ENCODE assay signal across 25 cellular contexts in the genomic region with DNA sequence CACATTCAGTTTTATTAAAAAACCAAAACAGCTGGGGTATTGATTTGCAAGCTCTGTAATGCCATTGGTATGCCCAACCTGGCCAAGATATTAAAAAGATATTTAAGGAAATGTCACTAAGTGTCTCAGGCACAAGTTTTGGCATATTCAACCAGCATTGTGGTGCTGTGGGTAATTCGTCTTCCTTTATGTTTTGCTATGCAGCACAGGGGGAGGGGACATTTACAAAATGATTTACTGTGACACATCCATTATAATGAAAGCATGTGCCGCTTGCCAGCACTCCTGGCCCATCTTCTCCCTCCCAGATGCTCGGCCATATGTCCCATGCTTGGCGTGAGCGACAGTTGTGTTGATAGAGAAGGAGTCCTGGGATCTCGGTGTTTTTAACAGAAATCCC.
A peak's percentile ranks its signal among the peaks of the same experiment; 100 is the strongest.
DNase-seq lines count a peak whose midpoint lies in the region; ATAC-seq and TF ChIP-seq lines count a peak whose summit lies in the region.
"Had no signal": no experiment of that assay in that cellular context is flagged by ENCODE, and none has a peak within 500 bp of the region (broad histone marks: within the 10 kb centered on the region; RNA-seq: fewer than 3 reads in every experiment).

No MANE protein-coding gene starts in this region.

- no peaks in the 10 kb centered on the region for H3K36me3 ChIP-seq in GM23248 (ENCODE audit: low read depth)
- H3K36me3 ChIP-seq in neural progenitor cell, result no peaks in the 10 kb centered on the region
- H3K36me3 ChIP-seq: gastroesophageal sphincter, Peyer's patch, prostate gland, tibial nerve had no signal

- H3K9ac ChIP-seq in GM23248 (no peak overlapping the region), neural progenitor cell (no peak overlapping the region)
- H3K9ac ChIP-seq: KMS-11 had no signal

- WGBS in GM23248 (ENCODE audit: low coverage in 1 of 2, low lambda C conversion rate in 2 of 2, missing lambda C conversion rate in 2 of 2), 2 experiments, result 55 to 65% methylated on average over 6 of the region's 6 CpGs

- no peak for TF ChIP-seq CTCF in brain (conservative IDR thresholded peaks at IDR 0.05)
- no peak for TF ChIP-seq CTCF in neural progenitor cell (IDR thresholded peaks at IDR 0.05)

- H3K4me3 Mint-ChIP-seq in brain, result peak overlapping the region in 4 of 5 experiments; percentile 23 to 41 (median 32)
- H3K4me3 Mint-ChIP-seq in neural progenitor cell, result no peak overlapping the region
- H3K4me3 Mint-ChIP-seq in activated CD4-positive, alpha-beta memory T cell treated with anti-CD3 and anti-CD28 coated beads, Interleukin-2, amount 10 ng/mL, durations not matched to agents 7 days and 5 days, result no peak overlapping the region
- H3K4me3 Mint-ChIP-seq: activated naive CD8-positive, alpha-beta T cell; CD4-positive, alpha-beta T cell; memory B cell; naive thymus-derived CD8-positive, alpha-beta T cell; stimulated activated naive CD8-positive, alpha-beta T cell treated with anti-CD3 and anti-CD28 coated beads, Interleukin-15, Interleukin-2, amounts not matched to agents 100 ng/mL and 50 ng/mL, for 24 hours had no signal

- H3K36me3 Mint-ChIP-seq in brain (no peaks in the 10 kb centered on the region), neural progenitor cell (no peaks in the 10 kb centered on the region)
- H3K36me3 Mint-ChIP-seq in activated CD4-positive, alpha-beta memory T cell treated with anti-CD3 and anti-CD28 coated beads, Interleukin-2, amount 10 ng/mL, durations not matched to agents 7 days and 5 days (ENCODE audit: low read depth), result no peaks in the 10 kb centered on the region
- H3K36me3 Mint-ChIP-seq: activated naive CD8-positive, alpha-beta T cell; memory B cell; naive thymus-derived CD8-positive, alpha-beta T cell had no signal

- POLR2A ChIA-PET in activated CD4-positive, alpha-beta memory T cell treated with anti-CD3 and anti-CD28 coated beads, Interleukin-2, amount 10 ng/mL, durations not matched to agents 7 days and 5 days (lab: Charles Lee), result no interaction called here

- H2AFZ ChIP-seq in GM23248, result peak overlapping the region; percentile 61; the same call in 1 of the 2 replicates
- peak overlapping the region; percentile 46 for H2AFZ ChIP-seq in neural progenitor cell (replicated peaks)

- peak overlapping the region; percentile 37 to 84 (median 64) for H3K27ac Mint-ChIP-seq in brain
- H3K27ac Mint-ChIP-seq in neural progenitor cell, result no peak overlapping the region
- no peak overlapping the region for H3K27ac Mint-ChIP-seq in activated CD4-positive, alpha-beta memory T cell treated with anti-CD3 and anti-CD28 coated beads, Interleukin-2, amount 10 ng/mL, durations not matched to agents 7 days and 5 days
- H3K27ac Mint-ChIP-seq: activated naive CD8-positive, alpha-beta T cell; CD4-positive, alpha-beta T cell; memory B cell; naive thymus-derived CD8-positive, alpha-beta T cell; stimulated activated naive CD8-positive, alpha-beta T cell treated with anti-CD3 and anti-CD28 coated beads, Interleukin-15, Interleukin-2, amounts not matched to agents 100 ng/mL and 50 ng/mL, for 24 hours had no signal

- H3K9me3 Mint-ChIP-seq in brain, result peaks cover 0 to 4% (median 0%) of the 10 kb centered on the region in 5 experiments
- no peaks in the 10 kb centered on the region for H3K9me3 Mint-ChIP-seq in neural progenitor cell
- H3K9me3 Mint-ChIP-seq in activated CD4-positive, alpha-beta memory T cell treated with anti-CD3 and anti-CD28 coated beads, Interleukin-2, amount 10 ng/mL, durations not matched to agents 7 days and 5 days, result no peaks in the 10 kb centered on the region
- H3K9me3 Mint-ChIP-seq: CD4-positive, alpha-beta T cell; memory B cell; naive thymus-derived CD8-positive, alpha-beta T cell; stimulated activated naive CD8-positive, alpha-beta T cell treated with anti-CD3 and anti-CD28 coated beads, Interleukin-15, Interleukin-2, amounts not matched to agents 100 ng/mL and 50 ng/mL, for 24 hours had no signal

- no peaks in the 10 kb centered on the region for H3K79me2 ChIP-seq in GM23248 (ENCODE audit: insufficient read depth)
- no peaks in the 10 kb centered on the region for H3K79me2 ChIP-seq in neural progenitor cell (ENCODE audit: low read depth)

- H3K9me2 ChIP-seq in GM23248 (ENCODE audit: insufficient read depth), result no peaks in the 10 kb centered on the region

- H3K4me1 Mint-ChIP-seq in brain (peaks cover 65% of the 10 kb centered on the region), neural progenitor cell (peaks cover 38% of the 10 kb centered on the region)
- no peaks in the 10 kb centered on the region for H3K4me1 Mint-ChIP-seq in activated CD4-positive, alpha-beta memory T cell treated with anti-CD3 and anti-CD28 coated beads, Interleukin-2, amount 10 ng/mL, durations not matched to agents 7 days and 5 days
- H3K4me1 Mint-ChIP-seq: naive thymus-derived CD8-positive, alpha-beta T cell had no signal

- ATAC-seq in HG02763 (IDR thresholded peaks at IDR 0.05; ENCODE audit: unreplicated experiment) (no peak), HG03378 (IDR thresholded peaks at IDR 0.05; ENCODE audit: unreplicated experiment) (no peak)
- ATAC-seq: gastroesophageal sphincter; GM12878; naive thymus-derived CD8-positive, alpha-beta T cell had no signal

- DNase-seq in GM23248, result no peak
- DNase-seq in NCI-H446 (lab: John Stamatoyannopoulos, UW), result peak; percentile 96 to 98
- no peak for DNase-seq in neural progenitor cell (ENCODE audit: low spot score)
- no peak for DNase-seq in activated CD4-positive, alpha-beta memory T cell treated with anti-CD3 and anti-CD28 coated beads, Interleukin-2, amount 10 ng/mL, durations not matched to agents 7 days and 5 days
- DNase-seq in activated T-cell treated with anti-CD3 and anti-CD28 coated beads for 4 hours, result no peak
- DNase-seq: CD4-positive, alpha-beta T cell; effector CD4-positive, alpha-beta T cell; kidney glomerular epithelial cell; MV-4-11; naive thymus-derived CD8-positive, alpha-beta T cell; NCI-H2029 treated with DMSO at 0.1 percent for 48 hours; NCI-H748 treated with DMSO at 0.1 percent for 48 hours; Peyer's patch had no signal

- H3K4me3 ChIP-seq in GM23248 (no peak overlapping the region), neural progenitor cell (no peak overlapping the region)
- H3K4me3 ChIP-seq: gastroesophageal sphincter, GM12878, Peyer's patch, prostate gland, skin epidermis, tibial nerve had no signal

- peaks cover 4% of the 10 kb centered on the region for H3K27me3 Mint-ChIP-seq in brain
- no peaks in the 10 kb centered on the region for H3K27me3 Mint-ChIP-seq in neural progenitor cell (ENCODE audit: insufficient read depth, low read depth)
- peaks cover 28% of the 10 kb centered on the region for H3K27me3 Mint-ChIP-seq in activated CD4-positive, alpha-beta memory T cell treated with anti-CD3 and anti-CD28 coated beads, Interleukin-2, amount 10 ng/mL, durations not matched to agents 7 days and 5 days

- H3K27ac ChIP-seq in GM23248 (peak overlapping the region; percentile 65; the same call in 1 of the 2 replicates), neural progenitor cell (no peak overlapping the region)
- H3K27ac ChIP-seq: KMS-11, Peyer's patch, prostate gland, tibial nerve had no signal

- H3K27me3 ChIP-seq in GM23248 (replicated peaks; ENCODE audit: insufficient read depth), result no peaks in the 10 kb centered on the region
- H3K27me3 ChIP-seq in neural progenitor cell, result no peaks in the 10 kb centered on the region
- H3K27me3 ChIP-seq: gastroesophageal sphincter, Peyer's patch, tibial nerve had no signal

- H3K9me3 ChIP-seq in GM23248 (ENCODE audit: low read depth) (no peaks in the 10 kb centered on the region), neural progenitor cell (ENCODE audit: low read depth) (no peaks in the 10 kb centered on the region)
- H3K9me3 ChIP-seq: gastroesophageal sphincter, Peyer's patch, prostate gland, tibial nerve had no signal

- peak overlapping the region; percentile 60 for H3K4me2 ChIP-seq in GM23248 (ENCODE audit: unreplicated experiment)
- H3K4me2 ChIP-seq in neural progenitor cell, result no peak overlapping the region
- H3K4me2 ChIP-seq: KMS-11 had no signal

- no peaks in the 10 kb centered on the region for H4K20me1 ChIP-seq in GM23248 (ENCODE audit: insufficient read depth)
- H4K20me1 ChIP-seq in neural progenitor cell (ENCODE audit: low read depth), result no peaks in the 10 kb centered on the region

- in situ Hi-C loops in GM23248 (cut with MboI), result no loop called here

- CTCF ChIA-PET in activated CD4-positive, alpha-beta memory T cell treated with anti-CD3 and anti-CD28 coated beads, Interleukin-2, amount 10 ng/mL, durations not matched to agents 7 days and 5 days (lab: Charles Lee), result no interaction called here

- peaks cover 17% of the 10 kb centered on the region for H3F3A ChIP-seq in GM23248 (ENCODE audit: insufficient read depth)
- no peaks in the 10 kb centered on the region for H3F3A ChIP-seq in neural progenitor cell (ENCODE audit: low read depth)

- peaks cover 47% of the 10 kb centered on the region for H3K4me1 ChIP-seq in GM23248 (ENCODE audit: insufficient read depth)
- peaks cover 24% of the 10 kb centered on the region for H3K4me1 ChIP-seq in neural progenitor cell
- H3K4me1 ChIP-seq: prostate gland had no signal

Comparison
In these comparisons a context has a peak if more than half of its experiments do, and no peak if none do; other contexts are left out.
1. DNase-seq: peak in NCI-H446 (2 of 2); none in GM23248 (single experiment), neural progenitor cell (single experiment), activated CD4-positive, alpha-beta memory T cell treated with anti-CD3 and anti-CD28 coated beads, Interleukin-2, amount 10 ng/mL, durations not matched to agents 7 days and 5 days (single experiment) and activated T-cell treated with anti-CD3 and anti-CD28 coated beads for 4 hours (single experiment).
2. H3K27ac Mint-ChIP-seq: peak in brain (5 of 5); none in neural progenitor cell (single experiment) and activated CD4-positive, alpha-beta memory T cell treated with anti-CD3 and anti-CD28 coated beads, Interleukin-2, amount 10 ng/mL, durations not matched to agents 7 days and 5 days (single experiment).
3. H3K4me3 Mint-ChIP-seq: peak in brain (4 of 5); none in neural progenitor cell (single experiment) and activated CD4-positive, alpha-beta memory T cell treated with anti-CD3 and anti-CD28 coated beads, Interleukin-2, amount 10 ng/mL, durations not matched to agents 7 days and 5 days (single experiment).